Comparison of ENCODE assay signal across 1 cellular context in the genomic region with DNA sequence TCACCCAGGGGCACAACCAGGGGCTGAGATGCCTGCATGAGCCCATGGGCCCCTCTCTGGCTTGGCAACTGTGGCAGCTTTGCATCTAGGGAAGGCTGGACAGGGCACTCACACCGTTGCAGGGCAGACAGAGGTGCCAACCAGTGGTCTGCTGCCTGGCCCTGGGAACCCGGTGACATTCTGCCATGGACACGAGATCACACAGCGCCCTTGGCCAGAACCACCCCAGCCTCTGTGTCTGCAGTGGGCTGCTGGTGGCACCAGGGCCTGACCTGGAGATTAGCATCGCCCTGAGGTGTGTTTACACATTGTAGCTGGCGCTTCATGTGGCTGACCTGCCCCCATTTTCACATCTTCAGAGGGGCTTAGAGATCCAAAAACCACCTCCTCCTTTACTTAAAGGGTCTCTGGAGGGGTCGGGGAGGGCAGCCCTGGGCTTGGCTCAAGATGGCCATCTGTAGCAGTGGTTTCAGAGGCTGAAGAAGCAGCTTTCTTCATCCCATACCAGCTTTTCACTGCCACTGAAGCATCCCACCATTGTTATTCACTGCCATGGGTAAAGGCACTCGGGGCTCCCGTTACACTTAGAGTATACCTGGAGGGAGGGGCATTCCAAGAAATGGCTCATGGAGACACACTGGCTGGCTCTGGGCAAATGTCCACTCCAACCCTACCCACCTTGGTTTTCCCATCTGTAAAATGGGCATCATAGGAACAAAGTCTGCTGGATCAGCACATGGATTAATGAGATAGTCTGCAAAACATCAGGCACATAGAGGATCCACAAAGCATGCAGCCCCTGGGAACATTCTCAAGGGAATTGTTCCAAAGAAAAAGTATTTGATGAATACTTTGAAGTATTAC.
TF ChIP-seq lines count a peak whose summit lies in the region.

No MANE protein-coding gene starts in this region.

TF ChIP-seq in SK-N-SH treated with all-trans-retinoic acid at 6 μM for 48 hours, 23 proteins besides CTCF, POLR2A, EP300 and RAD21 (continued from another document):
- TF ChIP-seq, protein P1, sequence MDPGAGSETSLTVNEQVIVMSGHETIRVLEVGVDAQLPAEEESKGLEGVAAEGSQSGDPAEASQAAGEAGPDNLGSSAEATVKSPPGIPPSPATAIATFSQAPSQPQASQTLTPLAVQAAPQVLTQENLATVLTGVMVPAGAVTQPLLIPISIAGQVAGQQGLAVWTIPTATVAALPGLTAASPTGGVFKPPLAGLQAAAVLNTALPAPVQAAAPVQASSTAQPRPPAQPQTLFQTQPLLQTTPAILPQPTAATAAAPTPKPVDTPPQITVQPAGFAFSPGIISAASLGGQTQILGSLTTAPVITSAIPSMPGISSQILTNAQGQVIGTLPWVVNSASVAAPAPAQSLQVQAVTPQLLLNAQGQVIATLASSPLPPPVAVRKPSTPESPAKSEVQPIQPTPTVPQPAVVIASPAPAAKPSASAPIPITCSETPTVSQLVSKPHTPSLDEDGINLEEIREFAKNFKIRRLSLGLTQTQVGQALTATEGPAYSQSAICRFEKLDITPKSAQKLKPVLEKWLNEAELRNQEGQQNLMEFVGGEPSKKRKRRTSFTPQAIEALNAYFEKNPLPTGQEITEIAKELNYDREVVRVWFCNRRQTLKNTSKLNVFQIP (CRISPR knock-in tag; IDR thresholded peaks at IDR 0.05; ENCODE audit: borderline replicate concordance, low read depth) = no peak
